ENCODE assay signal across 11 cellular contexts in genomic region chr2:188984680-188985079, GRCh38. TPM values are rescaled to one million over a fixed set of nuclear protein-coding genes. Genes with fewer than 3 reads are reported as not detected.
DNase-seq lines count a peak whose midpoint lies in the region; ATAC-seq, FAIRE-seq and TF ChIP-seq lines count a peak whose summit lies in the region.
"Had no signal": no experiment of that assay in that cellular context is flagged by ENCODE, and none has a peak within 500 bp of the region (broad histone marks: within the 10 kb centered on the region; RNA-seq: fewer than 3 reads in every experiment).

No MANE protein-coding gene starts in this region.

- TF ChIP-seq CTCF in astrocyte (IDR thresholded peaks at IDR 0.05; ENCODE audit: insufficient read depth, low read depth, low read length) (no peak), stomach (IDR thresholded peaks at IDR 0.05) (no peak)

- TF ChIP-seq POLR2A in stomach (IDR thresholded peaks at IDR 0.05): no peak

- intact Hi-C loops in left ventricle myocardium superior (cut with micrococcal nuclease) (no loop called here), stomach (cut with DNase I; ENCODE audit: low total_unique reads) (loop anchor here (10.0 kb wide), 1 partner anchor 460 kb away; no protein-coding TSS in a partner anchor)

- H3K4me3 ChIP-seq in astrocyte (ENCODE audit: insufficient read depth, low read depth, low read length): no peak overlapping the region
- no peak overlapping the region for H3K4me3 ChIP-seq in stomach

- TF ChIP-seq EP300 in stomach (IDR thresholded peaks at IDR 0.05): no peak

- peaks cover 17% of the 10 kb centered on the region for H3K4me1 ChIP-seq in astrocyte (ENCODE audit: insufficient read depth, low read length)
- H3K4me1 ChIP-seq in stomach: peaks cover 0 to 19% (median 8%) of the 10 kb centered on the region in 4 donors

- no peaks in the 10 kb centered on the region for H3K9me3 ChIP-seq in astrocyte (ENCODE audit: insufficient read depth, low read depth, low read length)
- H3K9me3 ChIP-seq in stomach: no peaks in the 10 kb centered on the region

- H3K27ac ChIP-seq in astrocyte (ENCODE audit: low read depth, low read length) (peak overlapping the region; percentile 82), stomach (peak overlapping the region in 4 of 5 donors; percentile 22 to 83 (median 73))

- peak; percentile 93 for FAIRE-seq in astrocyte (lab: Jason Lieb, UNC)
- FAIRE-seq: D721Med had no signal

- H3K27me3 Mint-ChIP-seq in astrocyte (ENCODE audit: low read depth, unreplicated experiment): no peaks in the 10 kb centered on the region
- H3K27me3 Mint-ChIP-seq: stimulated activated naive CD8-positive, alpha-beta T cell treated with anti-CD3 and anti-CD28 coated beads, Interleukin-15, amount 100 ng/mL, for 72 hours had no signal

- WGBS in stomach, 5 donors: 47 to 81% (median 70%) methylated on average over 5 of the region's 5 CpGs

- no peak overlapping the region for H2AFZ ChIP-seq in astrocyte (ENCODE audit: low read depth, low read length)

- peaks cover 3% of the 10 kb centered on the region for H3K36me3 ChIP-seq in astrocyte (ENCODE audit: insufficient read depth, low read length)
- H3K36me3 ChIP-seq in stomach: peaks cover 0 to 34% (median 11%) of the 10 kb centered on the region in 4 donors

- peaks cover 14% of the 10 kb centered on the region for H3K79me2 ChIP-seq in astrocyte (ENCODE audit: insufficient read depth, low read length)

- H3K36me3 Mint-ChIP-seq in astrocyte (ENCODE audit: low read depth, unreplicated experiment): no peaks in the 10 kb centered on the region

- no peaks in the 10 kb centered on the region for H3K9me3 Mint-ChIP-seq in astrocyte (ENCODE audit: unreplicated experiment)
- H3K9me3 Mint-ChIP-seq: stimulated activated naive CD8-positive, alpha-beta T cell treated with anti-CD3 and anti-CD28 coated beads, Interleukin-15, amount 100 ng/mL, for 72 hours had no signal

- peak overlapping the region; percentile 64 for H3K9ac ChIP-seq in astrocyte (ENCODE audit: low read length)

- no peaks in the 10 kb centered on the region for H4K20me1 ChIP-seq in astrocyte (ENCODE audit: insufficient read depth, low read length)

- peak; percentile 84 for DNase-seq in GM04504 (ENCODE audit: low read depth)
- DNase-seq in astrocyte (ENCODE audit: low read depth): peak; percentile 96
- no peak for DNase-seq in left ventricle myocardium superior
- no peak for DNase-seq in stomach
- no peak for DNase-seq in NCI-H2107 treated with DMSO at 0.1 percent for 48 hours (lab: John Stamatoyannopoulos, UW; ENCODE audit: unreplicated experiment)
- DNase-seq in NCI-H510A (lab: John Stamatoyannopoulos, UW): no peak
- DNase-seq in GM19240 (ENCODE audit: insufficient read length, low spot score): no peak
- DNase-seq: head of caudate nucleus; stimulated activated naive CD8-positive, alpha-beta T cell treated with anti-CD3 and anti-CD28 coated beads, Interleukin-15, amount 100 ng/mL, for 72 hours had no signal

- H3K4me2 ChIP-seq in astrocyte (ENCODE audit: low read length): peak overlapping the region; percentile 6

- no peak overlapping the region for H3K4me3 Mint-ChIP-seq in astrocyte (ENCODE audit: unreplicated experiment)
- H3K4me3 Mint-ChIP-seq: stimulated activated naive CD8-positive, alpha-beta T cell treated with anti-CD3 and anti-CD28 coated beads, Interleukin-15, amount 100 ng/mL, for 72 hours had no signal

- H3K27me3 ChIP-seq in astrocyte (ENCODE audit: insufficient read depth, low read length) (no peaks in the 10 kb centered on the region), stomach (no peaks in the 10 kb centered on the region)

- peaks cover 22% of the 10 kb centered on the region for H3K4me1 Mint-ChIP-seq in astrocyte (ENCODE audit: low read depth, unreplicated experiment)

- peak; percentile 69 for ATAC-seq in left ventricle myocardium superior
- ATAC-seq in HG02970 (IDR thresholded peaks at IDR 0.05; ENCODE audit: low FRiP score, unreplicated experiment): no peak
- ATAC-seq: stimulated activated naive CD8-positive, alpha-beta T cell treated with anti-CD3 and anti-CD28 coated beads, Interleukin-15, amount 100 ng/mL, for 72 hours had no signal

- peak overlapping the region; percentile 95 for H3K27ac Mint-ChIP-seq in astrocyte (ENCODE audit: unreplicated experiment)
- H3K27ac Mint-ChIP-seq: stimulated activated naive CD8-positive, alpha-beta T cell treated with anti-CD3 and anti-CD28 coated beads, Interleukin-15, amount 100 ng/mL, for 72 hours had no signal

RNA-seq across cellular contexts. Expression of gene COL3A1, which starts 10.5 kb away (rescaled TPM):
- total RNA-seq in astrocyte: 350 and 458 TPM in 2 replicates
- 51.8 TPM for total RNA-seq in left ventricle myocardium superior
- 1,000 to 10,000 TPM in 2 of 5 donors, 100 to 1,000 TPM in 3; 116 to 7,728 (median 450) TPM for total RNA-seq in stomach
- polyA plus RNA-seq in stomach: 100 to 1,000 TPM in 1 of 3 donors, 10 to 100 TPM in 2; 60.7 to 108 (median 87.2) TPM

Comparison
In these comparisons a context has a peak if more than half of its experiments do, and no peak if none do; other contexts are left out.
1. DNase-seq: peak in GM04504 (single experiment) and astrocyte (single experiment); none in left ventricle myocardium superior (single experiment), stomach (single experiment), NCI-H2107 treated with DMSO at 0.1 percent for 48 hours (single experiment), NCI-H510A (single experiment) and GM19240 (single experiment).